ENCODE assay signal across 8 cellular contexts in genomic region chr9:109880276-109881169, GRCh38.
DNase-seq lines count a peak whose midpoint lies in the region; ATAC-seq and TF ChIP-seq lines count a peak whose summit lies in the region.

No MANE protein-coding gene starts in this region.

- peak overlapping the region; percentile 43 to 59 for H3K4me3 Mint-ChIP-seq in activated T-cell treated with anti-CD3 and anti-CD28 coated beads, Interleukin-2, amount 50 U/mL, for 72 hours
- H3K4me3 Mint-ChIP-seq in immature natural killer cell, result no peak overlapping the region

- H3K9me3 Mint-ChIP-seq in activated T-cell treated with anti-CD3 and anti-CD28 coated beads, Interleukin-2, amount 50 U/mL, for 72 hours, result peaks cover 0 to 2% of the 10 kb centered on the region in 2 donors
- no peaks in the 10 kb centered on the region for H3K9me3 Mint-ChIP-seq in immature natural killer cell

- DNase-seq in GM03348 (ENCODE audit: low spot score) (peak; percentile 58), immature natural killer cell (peak in 2 of 3 donors; percentile 8 to 17), globus pallidus (ENCODE audit: low spot score) (no peak)
- peak; percentile 37 to 39 for DNase-seq in activated T-cell treated with anti-CD3 and anti-CD28 coated beads, Interleukin-2, amount 50 U/mL, for 72 hours
- DNase-seq in effector CD8-positive, alpha-beta T cell (lab: John Stamatoyannopoulos, UW), result no peak

- TF ChIP-seq CTCF in LNCAP (IDR thresholded peaks at IDR 0.05), result peak; percentile 47

- H3K27me3 Mint-ChIP-seq in activated T-cell treated with anti-CD3 and anti-CD28 coated beads, Interleukin-2, amount 50 U/mL, for 72 hours (ENCODE audit: low read depth), result peaks cover 6% of the 10 kb centered on the region
- peaks cover 0 to 9% (median 3%) of the 10 kb centered on the region in 3 donors for H3K27me3 Mint-ChIP-seq in immature natural killer cell (ENCODE audit: low read depth in 3 of 3)

- H3K4me1 Mint-ChIP-seq in activated T-cell treated with anti-CD3 and anti-CD28 coated beads, Interleukin-2, amount 50 U/mL, for 72 hours (ENCODE audit: low read depth), result peaks cover 36% of the 10 kb centered on the region
- H3K4me1 Mint-ChIP-seq in immature natural killer cell, result no peaks in the 10 kb centered on the region

- peak; percentile 84 for ATAC-seq in GM21515 (IDR thresholded peaks at IDR 0.05; ENCODE audit: unreplicated experiment)
- ATAC-seq in activated T-cell treated with anti-CD3 and anti-CD28 coated beads, Interleukin-2, amount 50 U/mL, for 72 hours (replicated peaks in 1 of 2), result peak; percentile 77 to 81
- ATAC-seq in HG02840 (IDR thresholded peaks at IDR 0.05; ENCODE audit: low FRiP score, unreplicated experiment), result no peak

- H3K36me3 Mint-ChIP-seq in activated T-cell treated with anti-CD3 and anti-CD28 coated beads, Interleukin-2, amount 50 U/mL, for 72 hours (ENCODE audit: insufficient read depth in 2 of 2), result peaks cover 0 to 3% of the 10 kb centered on the region in 2 donors
- H3K36me3 Mint-ChIP-seq in immature natural killer cell, result no peaks in the 10 kb centered on the region

- H3K27ac Mint-ChIP-seq in activated T-cell treated with anti-CD3 and anti-CD28 coated beads, Interleukin-2, amount 50 U/mL, for 72 hours, result no peak overlapping the region
- H3K27ac Mint-ChIP-seq in immature natural killer cell, result no peak overlapping the region

Comparison
In these comparisons a context has a peak if more than half of its experiments do, and no peak if none do; other contexts are left out.
1. DNase-seq: peak in GM03348 (single experiment), activated T-cell treated with anti-CD3 and anti-CD28 coated beads, Interleukin-2, amount 50 U/mL, for 72 hours (2 of 2) and immature natural killer cell (2 of 3); none in globus pallidus (single experiment) and effector CD8-positive, alpha-beta T cell (single experiment).
2. H3K4me3 Mint-ChIP-seq: peak in activated T-cell treated with anti-CD3 and anti-CD28 coated beads, Interleukin-2, amount 50 U/mL, for 72 hours (2 of 2); none in immature natural killer cell (0 of 5).